ENCODE assay signal across 8 cellular contexts in the genomic region with DNA sequence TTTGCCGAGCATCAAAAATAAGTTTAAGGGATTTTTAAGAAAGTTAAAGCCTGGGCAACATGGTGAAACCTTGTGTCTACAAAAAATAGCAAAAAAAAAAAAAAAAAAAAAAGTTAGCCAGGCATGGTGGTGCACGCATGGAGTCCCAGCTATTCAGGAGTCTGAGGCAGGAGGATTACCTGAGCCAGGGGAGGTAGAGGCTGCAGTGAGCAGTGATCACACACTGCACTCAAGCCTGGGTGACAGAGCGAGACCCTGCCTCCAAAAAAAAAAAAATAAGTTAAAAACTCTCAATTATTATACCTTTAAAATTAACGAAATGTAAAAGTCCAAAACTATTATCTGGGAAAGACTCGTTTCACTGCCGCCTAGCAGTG. TPM values are rescaled to one million over a fixed set of nuclear protein-coding genes. Genes with fewer than 3 reads are reported as not detected.
DNase-seq lines count a peak whose midpoint lies in the region; ATAC-seq and TF ChIP-seq lines count a peak whose summit lies in the region.

No MANE protein-coding gene starts in this region.

- H3K27me3 ChIP-seq in ascending aorta (no peaks in the 10 kb centered on the region), right lobe of liver (no peaks in the 10 kb centered on the region), transverse colon (no peaks in the 10 kb centered on the region)

- peak overlapping the region; percentile 94 to 97 for H3K27ac ChIP-seq in ascending aorta
- H3K27ac ChIP-seq in right lobe of liver, result peak overlapping the region; percentile 86 to 94 (median 89)
- peak overlapping the region; percentile 93 to 98 (median 96) for H3K27ac ChIP-seq in transverse colon

- H3K4me1 ChIP-seq in ascending aorta, result peaks cover 18 to 38% of the 10 kb centered on the region in 2 donors
- H3K4me1 ChIP-seq in right lobe of liver, result peaks cover 0 to 45% (median 27%) of the 10 kb centered on the region in 4 donors
- peaks cover 29 to 46% (median 40%) of the 10 kb centered on the region in 4 donors for H3K4me1 ChIP-seq in transverse colon

- no peak for TF ChIP-seq EP300 in transverse colon (IDR thresholded peaks at IDR 0.05; ENCODE audit: low read depth)

- in situ Hi-C loops in transverse colon (cut with MboI; ENCODE audit: low pct_ligation_motif_present in 1 of 4, low pct_unique_long_range_greater_than_20kb in 1 of 4, low sequenced_read_pairs in 3 of 4), result no loop called here

- peak overlapping the region; percentile 98 to 100 for H3K4me3 ChIP-seq in ascending aorta
- H3K4me3 ChIP-seq in right lobe of liver, result peak overlapping the region; percentile 93 to 97 (median 96)
- peak overlapping the region; percentile 87 to 100 (median 98) for H3K4me3 ChIP-seq in transverse colon

- H3K27ac Mint-ChIP-seq in activated naive CD4-positive, alpha-beta T cell treated with anti-CD3 and anti-CD28 coated beads for 36 hours, result peak overlapping the region; percentile 91

- H3K4me3 Mint-ChIP-seq in activated naive CD4-positive, alpha-beta T cell treated with anti-CD3 and anti-CD28 coated beads for 36 hours, result peak overlapping the region; percentile 89

- peaks cover 55% of the 10 kb centered on the region for H3K4me1 Mint-ChIP-seq in activated naive CD4-positive, alpha-beta T cell treated with anti-CD3 and anti-CD28 coated beads for 36 hours (ENCODE audit: low read depth)

- H3K27me3 Mint-ChIP-seq in activated naive CD4-positive, alpha-beta T cell treated with anti-CD3 and anti-CD28 coated beads for 36 hours (ENCODE audit: low read depth), result no peaks in the 10 kb centered on the region

- H3K9me3 ChIP-seq in ascending aorta, result no peaks in the 10 kb centered on the region
- no peaks in the 10 kb centered on the region for H3K9me3 ChIP-seq in right lobe of liver
- no peaks in the 10 kb centered on the region for H3K9me3 ChIP-seq in transverse colon

- TF ChIP-seq POLR2A in right lobe of liver (IDR thresholded peaks at IDR 0.05) (no peak), transverse colon (IDR thresholded peaks at IDR 0.05) (no peak)

- 17% methylated on average over 6 of the region's 6 CpGs for WGBS in right lobe of liver (ENCODE audit: insufficient coverage, low coverage, low lambda C conversion rate, missing lambda C conversion rate)
- 11 to 28% methylated on average over 4 to 6 of the region's 6 CpGs for WGBS in transverse colon (ENCODE audit: low coverage in 1 of 2), 2 donors

- H3K36me3 Mint-ChIP-seq in activated naive CD4-positive, alpha-beta T cell treated with anti-CD3 and anti-CD28 coated beads for 36 hours (ENCODE audit: low read depth), result peaks cover 3% of the 10 kb centered on the region

- POLR2A ChIA-PET in GM10248 (lab: Yijun Ruan, JAX), result no interaction called here

- intact Hi-C loops in activated naive CD4-positive, alpha-beta T cell treated with anti-CD3 and anti-CD28 coated beads for 36 hours (cut with micrococcal nuclease), result no loop called here
- intact Hi-C loops in ascending aorta (cut with DNase I) (no loop called here), right lobe of liver (cut with DNase I) (no loop called here), transverse colon (cut with DNase I; ENCODE audit: low total_unique reads) (no loop called here)

- CTCF ChIA-PET in activated naive CD4-positive, alpha-beta T cell treated with anti-CD3 and anti-CD28 coated beads for 36 hours (lab: Charles Lee), result interaction anchor here (0.7 kb wide), 1 partner anchor 21 kb away, joined by 3 read pairs; no protein-coding TSS in a partner anchor
- CTCF ChIA-PET in GM10248 (lab: Yijun Ruan, JAX), result no interaction called here

- ATAC-seq in right lobe of liver, result peak; percentile 1 to 7 (median 3)

- peak in 1 of 3 experiments; percentile 11 for TF ChIP-seq CTCF in ascending aorta (IDR thresholded peaks at IDR 0.05)
- no peak for TF ChIP-seq CTCF in right lobe of liver (IDR thresholded peaks at IDR 0.05)
- no peak for TF ChIP-seq CTCF in transverse colon (IDR thresholded peaks at IDR 0.05)
- no peak for TF ChIP-seq CTCF in GM10248 (IDR thresholded peaks at IDR 0.05; ENCODE audit: control extremely low read depth, extremely low read depth, low read depth, missing control alignments)

- no peak for DNase-seq in activated naive CD4-positive, alpha-beta T cell treated with anti-CD3 and anti-CD28 coated beads for 36 hours
- DNase-seq in activated naive CD4-positive, alpha-beta T cell treated with Interleukin-2 at 50 U/mL for 16 hours, result no peak
- DNase-seq in ascending aorta (ENCODE audit: low spot score in 2 of 2), result no peak
- no peak for DNase-seq in right lobe of liver
- DNase-seq in transverse colon, result no peak
- no peak for DNase-seq in NCI-H524 (lab: John Stamatoyannopoulos, UW)
- DNase-seq in DMS79 (lab: John Stamatoyannopoulos, UW), result no peak
- DNase-seq in GM10248 (ENCODE audit: extremely low spot score), result no peak

- H3K36me3 ChIP-seq in ascending aorta, result no peaks in the 10 kb centered on the region
- H3K36me3 ChIP-seq in right lobe of liver, result peaks cover 0 to 4% (median 0%) of the 10 kb centered on the region in 4 donors
- no peaks in the 10 kb centered on the region for H3K36me3 ChIP-seq in transverse colon

- H3K9me3 Mint-ChIP-seq in activated naive CD4-positive, alpha-beta T cell treated with anti-CD3 and anti-CD28 coated beads for 36 hours, result no peaks in the 10 kb centered on the region

RNA-seq across cellular contexts. Expression of gene KDELR2, which starts 1.2 kb away (rescaled TPM):
- 10 to 100 TPM; 57.2 TPM for total RNA-seq in activated naive CD4-positive, alpha-beta T cell treated with anti-CD3 and anti-CD28 coated beads for 36 hours
- total RNA-seq in ascending aorta (105 TPM), right lobe of liver (100 to 1,000 TPM; 134 to 207 (median 144) TPM), transverse colon (100 to 1,000 TPM in 2 of 4 donors, 10 to 100 TPM in 2; 71.4 to 156 (median 101) TPM)

RNA-seq across cellular contexts. Expression of gene DAGLB, which starts 35.0 kb away (rescaled TPM):
- 10 to 100 TPM; 13.1 to 13.6 TPM for total RNA-seq in activated naive CD4-positive, alpha-beta T cell treated with anti-CD3 and anti-CD28 coated beads for 36 hours
- total RNA-seq in ascending aorta, result 5.2 TPM
- total RNA-seq in right lobe of liver, result 10 to 100 TPM in 4 of 6 experiments, 1 to 10 TPM in 2; 8.9 to 12.7 (median 11.7) TPM
- 10 to 100 TPM in 3 of 4 donors, 1 to 10 TPM in 1; 5.2 to 59.1 (median 24.3) TPM for total RNA-seq in transverse colon
